Comparison of ENCODE assay signal across 9 cellular contexts in the genomic region with DNA sequence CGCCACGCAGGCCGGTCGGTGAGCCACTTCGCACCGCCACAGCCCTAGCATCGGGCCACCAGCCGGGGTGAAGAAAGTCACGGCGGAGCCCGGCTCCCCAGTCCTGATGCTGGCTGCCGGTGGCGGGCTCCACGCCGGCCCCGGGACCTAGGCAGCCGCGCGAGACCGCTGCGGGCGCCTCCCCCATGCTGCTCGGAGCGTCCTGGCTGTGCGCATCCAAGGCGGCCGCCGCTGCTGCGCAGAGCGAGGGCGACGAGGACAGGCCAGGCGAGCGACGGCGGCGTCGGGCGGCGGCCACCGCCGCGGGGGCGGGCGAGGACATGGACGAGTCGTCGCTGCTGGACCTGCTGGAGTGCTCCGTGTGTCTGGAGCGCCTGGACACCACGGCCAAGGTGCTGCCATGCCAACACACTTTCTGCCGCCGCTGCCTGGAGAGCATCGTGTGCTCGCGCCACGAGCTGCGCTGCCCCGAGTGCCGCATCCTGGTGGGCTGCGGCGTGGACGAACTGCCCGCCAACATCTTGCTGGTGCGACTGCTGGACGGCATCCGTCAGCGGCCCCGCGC. TPM values are rescaled to one million over a fixed set of nuclear protein-coding genes. Genes with fewer than 3 reads are reported as not detected.
DNase-seq lines count a peak whose midpoint lies in the region; ATAC-seq and TF ChIP-seq lines count a peak whose summit lies in the region.
"Had no signal": no experiment of that assay in that cellular context is flagged by ENCODE, and none has a peak within 500 bp of the region (broad histone marks: within the 10 kb centered on the region; RNA-seq: fewer than 3 reads in every experiment).

No MANE protein-coding gene starts in this region.

- H3K36me3 ChIP-seq in right atrium auricular region (no peaks in the 10 kb centered on the region), rectal smooth muscle tissue (ENCODE audit: control insufficient read depth, insufficient read depth, low read length) (no peaks in the 10 kb centered on the region)

- no peak overlapping the region for H3K27ac ChIP-seq in HL-60 (replicated peaks)
- peak overlapping the region; percentile 61 to 76 for H3K27ac ChIP-seq in right atrium auricular region
- H3K27ac ChIP-seq in rectal smooth muscle tissue (ENCODE audit: low read depth, low read length) = no peak overlapping the region

- H3K4me3 ChIP-seq in HL-60 (replicated peaks; ENCODE audit: insufficient read depth, low read length) = peak overlapping the region; percentile 52
- peak overlapping the region; percentile 52 to 69 for H3K4me3 ChIP-seq in right atrium auricular region
- peak overlapping the region; percentile 89 for H3K4me3 ChIP-seq in rectal smooth muscle tissue (ENCODE audit: low read length)
- H3K4me3 ChIP-seq: K562 had no signal

- peaks cover 61% of the 10 kb centered on the region for H3K27me3 Mint-ChIP-seq in activated naive CD4-positive, alpha-beta T cell treated with anti-CD3 and anti-CD28 coated beads, Interleukin-2, amount 10 ng/mL, durations not matched to agents 7 days and 5 days

- H3K9me3 ChIP-seq in right atrium auricular region = no peaks in the 10 kb centered on the region

- no peak overlapping the region for H3K9ac ChIP-seq in rectal smooth muscle tissue (ENCODE audit: low read length)

- peaks cover 25% of the 10 kb centered on the region for H3K4me1 Mint-ChIP-seq in activated naive CD4-positive, alpha-beta T cell treated with anti-CD3 and anti-CD28 coated beads, Interleukin-2, amount 10 ng/mL, durations not matched to agents 7 days and 5 days

- peak; percentile 71 for DNase-seq in GM03348 (ENCODE audit: low spot score)
- peak in 1 of 2 experiments; percentile 29 for DNase-seq in HL-60 (ENCODE audit: low read depth in 1 of 2, low spot score in 1 of 2)
- DNase-seq in activated naive CD4-positive, alpha-beta T cell treated with anti-CD3 and anti-CD28 coated beads, Interleukin-2, amount 10 ng/mL, durations not matched to agents 7 days and 5 days = peak; percentile 49
- no peak for DNase-seq in right atrium auricular region (ENCODE audit: low spot score)
- no peak for DNase-seq in activated gamma-delta T cell treated with Interleukin-2 at 50 U/mL for 16 hours
- no peak for DNase-seq in NCI-H1436 treated with DMSO at 0.1 percent for 48 hours (lab: John Stamatoyannopoulos, UW)

- CTCF ChIA-PET in activated naive CD4-positive, alpha-beta T cell treated with anti-CD3 and anti-CD28 coated beads, Interleukin-2, amount 10 ng/mL, durations not matched to agents 7 days and 5 days (lab: Charles Lee) = interaction anchor here (1.2 to 4.7 kb wide), 4 partner anchors 79 to 380 kb away, joined by 5 to 68 read pairs (median 14); no protein-coding TSS in a partner anchor

- no peaks in the 10 kb centered on the region for H3K36me3 Mint-ChIP-seq in activated naive CD4-positive, alpha-beta T cell treated with anti-CD3 and anti-CD28 coated beads, Interleukin-2, amount 10 ng/mL, durations not matched to agents 7 days and 5 days

- H3K27me3 ChIP-seq in HL-60 (ENCODE audit: insufficient read depth, poor library complexity, severe bottlenecking) (peaks cover 9% of the 10 kb centered on the region), right atrium auricular region (no peaks in the 10 kb centered on the region), rectal smooth muscle tissue (ENCODE audit: control insufficient read depth, insufficient read depth, low read length) (peaks cover 5% of the 10 kb centered on the region)

- H3K9me3 Mint-ChIP-seq in activated naive CD4-positive, alpha-beta T cell treated with anti-CD3 and anti-CD28 coated beads, Interleukin-2, amount 10 ng/mL, durations not matched to agents 7 days and 5 days = no peaks in the 10 kb centered on the region

- no peak overlapping the region for H3K27ac Mint-ChIP-seq in activated naive CD4-positive, alpha-beta T cell treated with anti-CD3 and anti-CD28 coated beads, Interleukin-2, amount 10 ng/mL, durations not matched to agents 7 days and 5 days

- TF ChIP-seq CTCF in HL-60 (IDR thresholded peaks at IDR 0.05; ENCODE audit: insufficient read depth, low read length) = no peak
- TF ChIP-seq CTCF in right atrium auricular region (IDR thresholded peaks at IDR 0.05) = no peak

- no peak for ATAC-seq in GM18502 (IDR thresholded peaks at IDR 0.05; ENCODE audit: poor library complexity, unreplicated experiment)
- ATAC-seq: K562 had no signal

- H3K4me1 ChIP-seq in right atrium auricular region (peaks cover 0 to 26% of the 10 kb centered on the region in 2 donors), rectal smooth muscle tissue (ENCODE audit: control insufficient read depth, insufficient read depth, low read length) (peaks cover 3% of the 10 kb centered on the region)

- H3K4me3 Mint-ChIP-seq in activated naive CD4-positive, alpha-beta T cell treated with anti-CD3 and anti-CD28 coated beads, Interleukin-2, amount 10 ng/mL, durations not matched to agents 7 days and 5 days = peak overlapping the region; percentile 41

RNA-seq across cellular contexts. Expression of a gene that starts 0.4 kb away (rescaled TPM):
- total RNA-seq in right atrium auricular region = 1 to 10 TPM; 8.0 to 8.8 TPM

Comparison
In these comparisons a context has a peak if more than half of its experiments do, and no peak if none do; other contexts are left out.
1. DNase-seq: peak in GM03348 (single experiment) and activated naive CD4-positive, alpha-beta T cell treated with anti-CD3 and anti-CD28 coated beads, Interleukin-2, amount 10 ng/mL, durations not matched to agents 7 days and 5 days (single experiment); none in right atrium auricular region (single experiment), activated gamma-delta T cell treated with Interleukin-2 at 50 U/mL for 16 hours (single experiment) and NCI-H1436 treated with DMSO at 0.1 percent for 48 hours (single experiment).
2. H3K27ac ChIP-seq: peak in right atrium auricular region (2 of 2); none in HL-60 (single experiment) and rectal smooth muscle tissue (single experiment).
3. Peak in every context shown above with its lines, with median percentiles within 50 percentile points of each other: H3K4me3 ChIP-seq.